ENCODE assay signal across 9 cellular contexts in genomic region chr15:82710208-82710555, GRCh38. TPM values are rescaled to one million over a fixed set of nuclear protein-coding genes. Genes with fewer than 3 reads are reported as not detected.
DNase-seq lines count a peak whose midpoint lies in the region; ATAC-seq, FAIRE-seq and TF ChIP-seq lines count a peak whose summit lies in the region.
"Had no signal": no experiment of that assay in that cellular context is flagged by ENCODE, and none has a peak within 500 bp of the region (broad histone marks: within the 10 kb centered on the region; RNA-seq: fewer than 3 reads in every experiment).

No MANE protein-coding gene starts in this region.

- H3K27me3 ChIP-seq in HepG2 (ENCODE audit: control insufficient read depth in 1 of 2, insufficient read depth in 2 of 2, low read length in 2 of 2) (peaks cover 3 to 19% of the 10 kb centered on the region in 2 experiments; a peak in 4 of 5 replicates), thoracic aorta (replicated peaks; ENCODE audit: insufficient read depth) (no peaks in the 10 kb centered on the region)

- H3K4me3 ChIP-seq in astrocyte of the cerebellum (ENCODE audit: low read depth, low read length) (peak overlapping the region; percentile 60), HepG2 (replicated peaks in 1 of 3; ENCODE audit: insufficient read depth in 1 of 3, low read depth in 2 of 3, low read length in 3 of 3) (peak overlapping the region; percentile 57 to 77 (median 68); a peak in 5 of 6 replicates), thoracic aorta (peak overlapping the region; percentile 76)

- no TSS peak for BruUV-seq in HepG2 (replicated peaks; lab: Mats Ljungman, UMichigan)

- H3K9me3 ChIP-seq in HepG2 (ENCODE audit: low read length) (no peaks in the 10 kb centered on the region), thoracic aorta (no peaks in the 10 kb centered on the region)

- peak overlapping the region; percentile 73 to 74 for H3K4me3 Mint-ChIP-seq in activated T-cell treated with anti-CD3 and anti-CD28 coated beads, Interleukin-2, amount 50 U/mL, for 72 hours

- no peak for TF ChIP-seq RAD21 in HepG2 (CRISPR knock-in tag; IDR thresholded peaks at IDR 0.05)

- TF ChIP-seq CTCF in astrocyte of the cerebellum (IDR thresholded peaks at IDR 0.05; ENCODE audit: low read depth, low read length, missing control alignments) (no peak), HepG2 (CRISPR knock-in tag; IDR thresholded peaks at IDR 0.05) (no peak), thoracic aorta (IDR thresholded peaks at IDR 0.05) (no peak)

- H4K20me1 ChIP-seq in HepG2 (ENCODE audit: insufficient read depth, low read length): no peaks in the 10 kb centered on the region

- no peaks in the 10 kb centered on the region for H3K9me3 Mint-ChIP-seq in activated T-cell treated with anti-CD3 and anti-CD28 coated beads, Interleukin-2, amount 50 U/mL, for 72 hours

- peak overlapping the region; percentile 88 for H3K4me2 ChIP-seq in HepG2 (ENCODE audit: low read depth, low read length)

- no peak for DNase-seq in activated T-cell treated with anti-CD3 and anti-CD28 coated beads, Interleukin-2, amount 50 U/mL, for 72 hours
- no peak for DNase-seq in activated T-cell treated with anti-CD3 and anti-CD28 coated beads, Interleukin-2, amount 50 U/mL, for 48 hours
- no peak for DNase-seq in astrocyte of the cerebellum (ENCODE audit: low read depth)
- no peak for DNase-seq in HepG2 (ENCODE audit: low spot score)
- DNase-seq in thoracic aorta (ENCODE audit: low spot score): no peak
- DNase-seq in NCI-H128 (lab: John Stamatoyannopoulos, UW; ENCODE audit: unreplicated experiment): no peak
- DNase-seq in stimulated activated CD4-positive, alpha-beta T cell treated with anti-CD3 and anti-CD28 coated beads, Interleukin-2, amount 100 ng/mL, for 48 hours: no peak
- DNase-seq: AML-193 had no signal

- H3K36me3 ChIP-seq in HepG2 (replicated peaks in 1 of 2; ENCODE audit: control insufficient read depth in 1 of 2, insufficient read depth in 2 of 2, low read length in 2 of 2) (no peaks in the 10 kb centered on the region), thoracic aorta (no peaks in the 10 kb centered on the region)

- no peak for FAIRE-seq in HepG2 (lab: Jason Lieb, UNC)

- no peaks in the 10 kb centered on the region for H3K79me2 ChIP-seq in HepG2 (ENCODE audit: insufficient read depth, low read length)

- 14% methylated on average over 14 of the region's 14 CpGs for WGBS in HepG2 (ENCODE audit: low lambda C conversion rate)

- TF ChIP-seq EP300 in HepG2 (IDR thresholded peaks at IDR 0.05; ENCODE audit: low read depth in 2 of 2, low read length in 2 of 2) (no peak), HepG2 (CRISPR knock-in tag; IDR thresholded peaks at IDR 0.05; ENCODE audit: borderline replicate concordance) (no peak)

- no peak overlapping the region for H3K27ac ChIP-seq in HepG2 (ENCODE audit: extremely low read length, insufficient read depth, low read length)
- H3K27ac ChIP-seq in thoracic aorta: no peak overlapping the region

- TF ChIP-seq POLR2A in HepG2 (IDR thresholded peaks at IDR 0.05; ENCODE audit: insufficient read depth in 1 of 2, low read depth in 2 of 2, low read length in 2 of 2): no peak

- in situ Hi-C loops in astrocyte of the cerebellum (cut with HindIII; ENCODE audit: low sequenced_read_pairs): no loop called here
- in situ Hi-C loops in HepG2 (cut with HindIII; ENCODE audit: extremely low pct_ligation_motif_present, low pct_unique_long_range_greater_than_20kb): no loop called here

- POLR2A ChIA-PET in HepG2 (lab: Yijun Ruan, JAX): interaction anchor here (0.6 kb wide), 1 partner anchor 167 kb away, joined by 3 read pairs; no protein-coding TSS in a partner anchor

- no peak overlapping the region for H3K9ac ChIP-seq in HepG2 (ENCODE audit: insufficient read depth, low read depth, low read length)

- no peak overlapping the region for H3K27ac Mint-ChIP-seq in activated T-cell treated with anti-CD3 and anti-CD28 coated beads, Interleukin-2, amount 50 U/mL, for 72 hours

- no peaks in the 10 kb centered on the region for H3K36me3 Mint-ChIP-seq in activated T-cell treated with anti-CD3 and anti-CD28 coated beads, Interleukin-2, amount 50 U/mL, for 72 hours (ENCODE audit: insufficient read depth in 2 of 2)

- CTCF ChIA-PET in HepG2 (lab: Yijun Ruan, JAX; ENCODE audit: low intra/inter-chr PET ratio, low total read pairs): no interaction called here

- H3K27me3 Mint-ChIP-seq in activated T-cell treated with anti-CD3 and anti-CD28 coated beads, Interleukin-2, amount 50 U/mL, for 72 hours (ENCODE audit: low read depth): peaks cover 26% of the 10 kb centered on the region

- H3K4me1 Mint-ChIP-seq in activated T-cell treated with anti-CD3 and anti-CD28 coated beads, Interleukin-2, amount 50 U/mL, for 72 hours (ENCODE audit: low read depth): no peaks in the 10 kb centered on the region

- H3K4me1 ChIP-seq in HepG2 (ENCODE audit: insufficient read depth, low read length) (peaks cover 6% of the 10 kb centered on the region; the same call in 1 of the 2 replicates), thoracic aorta (ENCODE audit: control insufficient read depth in 1 of 2, low read depth in 2 of 2) (peaks cover 5 to 10% of the 10 kb centered on the region in 2 donors)

- intact Hi-C loops in HepG2 (cut with micrococcal nuclease; ENCODE audit: unreplicated experiment): no loop called here

- ATAC-seq in activated T-cell treated with anti-CD3 and anti-CD28 coated beads, Interleukin-2, amount 50 U/mL, for 72 hours (replicated peaks in 1 of 2): no peak
- ATAC-seq in HepG2: no peak
- ATAC-seq in thoracic aorta (ENCODE audit: insufficient number of reproducible peaks, low FRiP score, low read depth): no peak
- ATAC-seq in GM19035 (IDR thresholded peaks at IDR 0.05; ENCODE audit: unreplicated experiment): no peak

- H2AFZ ChIP-seq in HepG2 (ENCODE audit: low read length): no peak overlapping the region

TF ChIP-seq in HepG2, 621 proteins besides CTCF, POLR2A, EP300 and RAD21 (continues in another document):
- TF ChIP-seq ZNF781 (CRISPR knock-in tag; IDR thresholded peaks at IDR 0.05; ENCODE audit: borderline replicate concordance, not compliant biosample characterization): no peak
- TF ChIP-seq ZNF337 (CRISPR knock-in tag; IDR thresholded peaks at IDR 0.05; ENCODE audit: borderline replicate concordance, low read depth): no peak
- no peak for TF ChIP-seq IKZF1 (IDR thresholded peaks at IDR 0.05)
- TF ChIP-seq CREB3 (CRISPR knock-in tag; IDR thresholded peaks at IDR 0.05): no peak
- TF ChIP-seq ZKSCAN8 (CRISPR knock-in tag; IDR thresholded peaks at IDR 0.05; ENCODE audit: borderline replicate concordance): no peak
- no peak for TF ChIP-seq ZNF251 (CRISPR knock-in tag; IDR thresholded peaks at IDR 0.05)
- TF ChIP-seq ZNF431 (CRISPR knock-in tag; IDR thresholded peaks at IDR 0.05; ENCODE audit: borderline replicate concordance, low read depth): no peak
- TF ChIP-seq MTF1 (CRISPR knock-in tag; IDR thresholded peaks at IDR 0.05): no peak
- no peak for TF ChIP-seq REPIN1 (CRISPR knock-in tag; IDR thresholded peaks at IDR 0.05; ENCODE audit: borderline replicate concordance, low read depth)
- no peak for TF ChIP-seq ZNF639 (CRISPR knock-in tag; conservative IDR thresholded peaks at IDR 0.05)
- no peak for TF ChIP-seq U2AF2 (IDR thresholded peaks at IDR 0.05; ENCODE audit: low read depth, low read length)

RNA-seq across cellular contexts. Expression of gene AP3B2, which starts 0.5 kb away (rescaled TPM):
- 1 to 10 TPM; 1.7 to 7.5 TPM for total RNA-seq in activated T-cell treated with anti-CD3 and anti-CD28 coated beads, Interleukin-2, amount 50 U/mL, for 72 hours
- total RNA-seq in HepG2 (2016; rRNA removed; fragmentation: Illumina TruSeq; extraction: Trizol) (not detected in 2 replicates), thoracic aorta (under 1 TPM in 1 of 2 donors, not detected in 1; 0.92 TPM)
- not detected in 2 replicates for total RNA-seq in HepG2 (2016; cell fraction: cytosol; rRNA removed; fragmentation: Illumina TruSeq; extraction: Trizol; ENCODE audit: low read depth)
- total RNA-seq in HepG2 (2016; cell fraction: insoluble cytoplasmic fraction; rRNA removed; fragmentation: Illumina TruSeq; extraction: Trizol): not detected in 2 replicates
- not detected in 2 replicates for total RNA-seq in HepG2 (2016; cell fraction: membrane; rRNA removed; fragmentation: Illumina TruSeq; extraction: Trizol)
- total RNA-seq in HepG2 (2016; cell fraction: nucleus; rRNA removed; fragmentation: Illumina TruSeq; extraction: Trizol): not detected in 2 replicates
- polyA plus RNA-seq in HepG2 (2011; rRNA removed): not detected in 2 replicates
- not detected in 2 replicates for polyA plus RNA-seq in HepG2 (2011; cell fraction: cytosol; rRNA removed)
- 0.17 and 0.23 TPM in 2 replicates for polyA plus RNA-seq in HepG2 (2011; cell fraction: nucleus; rRNA removed)
- not detected in 2 replicates for polyA plus RNA-seq in HepG2 (2012)
- polyA plus RNA-seq in HepG2 (2016; cell fraction: cytosol; fragmentation: Illumina TruSeq; extraction: Trizol; ENCODE audit: low read depth): not detected in 2 replicates
- polyA plus RNA-seq in HepG2 (2016; cell fraction: insoluble cytoplasmic fraction; fragmentation: Illumina TruSeq; extraction: Trizol; ENCODE audit: low read depth): not detected in 2 replicates
- not detected in 2 replicates for polyA plus RNA-seq in HepG2 (2016; cell fraction: membrane; fragmentation: Illumina TruSeq; extraction: Trizol; ENCODE audit: low read depth)
- polyA plus RNA-seq in HepG2 (2016; cell fraction: nucleus; fragmentation: Illumina TruSeq; extraction: Trizol; ENCODE audit: insufficient read depth, low read depth): not detected in 2 replicates
- polyA minus RNA-seq in HepG2 (2011; rRNA and poly(A)+ RNA removed; ENCODE audit: low replicate concordance): 0.37 TPM in 1 of 2 replicates, not detected in the other
- polyA minus RNA-seq in HepG2 (2011; cell fraction: cytosol; rRNA and poly(A)+ RNA removed): not detected in 2 replicates
- polyA minus RNA-seq in HepG2 (2011; cell fraction: nucleus; rRNA and poly(A)+ RNA removed): 1.3 TPM in 1 of 2 replicates, not detected in the other
